Comparison of ENCODE assay signal across 1 cellular context in genomic region chr4:171612907-171613306, GRCh38.
TF ChIP-seq lines count a peak whose summit lies in the region.

No MANE protein-coding gene starts in this region.

TF ChIP-seq in GM23338, 12 proteins besides CTCF, POLR2A, EP300 and RAD21 (continued from another document):
- TF ChIP-seq REST (IDR thresholded peaks at IDR 0.05; ENCODE audit: unreplicated experiment) (no peak), ETS1 (IDR thresholded peaks at IDR 0.05) (no peak)
